13 cellular contexts compared by ENCODE assay signal in the genomic region with DNA sequence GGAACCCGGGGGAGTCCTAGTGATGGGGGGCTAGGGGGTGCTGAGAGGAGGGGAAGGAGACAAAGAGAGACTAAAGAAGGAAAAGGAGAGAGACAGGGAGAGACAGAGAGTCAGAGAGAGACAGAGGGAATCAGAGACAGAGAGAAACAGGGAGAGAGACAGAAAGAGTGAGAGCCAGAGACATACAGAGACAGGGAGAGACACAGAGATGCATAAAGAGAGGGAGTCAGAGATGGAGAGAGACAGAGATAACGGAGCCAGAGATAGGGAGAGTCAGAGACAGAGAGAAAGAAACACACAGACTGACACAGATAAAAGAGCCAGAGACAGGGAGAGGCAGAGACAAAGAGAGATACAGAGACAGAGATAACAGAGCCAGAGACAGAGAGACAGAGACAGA. TPM values are rescaled to one million over a fixed set of nuclear protein-coding genes. Genes with fewer than 3 reads are reported as not detected.
DNase-seq lines count a peak whose midpoint lies in the region; ATAC-seq and TF ChIP-seq lines count a peak whose summit lies in the region.
"Had no signal": no experiment of that assay in that cellular context is flagged by ENCODE, and none has a peak within 500 bp of the region (broad histone marks: within the 10 kb centered on the region; RNA-seq: fewer than 3 reads in every experiment).

No MANE protein-coding gene starts in this region.

- H3K4me1 Mint-ChIP-seq in activated CD4-positive, alpha-beta memory T cell treated with anti-CD3 and anti-CD28 coated beads, Interleukin-2, amount 10 ng/mL, durations not matched to agents 7 days and 5 days, result peaks cover 38% of the 10 kb centered on the region
- peaks cover 27% of the 10 kb centered on the region for H3K4me1 Mint-ChIP-seq in activated CD4-positive, alpha-beta memory T cell treated with anti-CD3 and anti-CD28 coated beads for 36 hours (ENCODE audit: low read depth)
- peaks cover 49% of the 10 kb centered on the region for H3K4me1 Mint-ChIP-seq in dendritic cell treated with granulocyte-macrophage colony-stimulating factor and Interleukin-4, amounts not matched to agents 40 ng/mL and 50 ng/mL, for 4 days (ENCODE audit: low read depth)

- no peaks in the 10 kb centered on the region for H3K36me3 ChIP-seq in Karpas-422 (ENCODE audit: insufficient read depth, low read length)
- no peaks in the 10 kb centered on the region for H3K36me3 ChIP-seq in skeletal muscle tissue (ENCODE audit: control insufficient read depth in 3 of 3, insufficient read depth in 3 of 3, low read length in 3 of 3)
- no peaks in the 10 kb centered on the region for H3K36me3 ChIP-seq in stomach

- H3K9me2 ChIP-seq in Karpas-422 (replicated peaks; ENCODE audit: insufficient read depth, low read length), result no peaks in the 10 kb centered on the region

- 30 to 59% (median 53%) methylated on average over 2 of the region's 2 CpGs for WGBS in stomach, 5 donors

- peak overlapping the region; percentile 80 for H3K27ac ChIP-seq in Karpas-422 (ENCODE audit: low read length)
- peak overlapping the region; percentile 7 for H3K27ac ChIP-seq in skeletal muscle tissue (ENCODE audit: low read depth, low read length)
- no peak overlapping the region for H3K27ac ChIP-seq in stomach

- no peaks in the 10 kb centered on the region for H3K9me3 ChIP-seq in Karpas-422 (ENCODE audit: low read length)
- no peaks in the 10 kb centered on the region for H3K9me3 ChIP-seq in skeletal muscle tissue (ENCODE audit: control insufficient read depth in 3 of 3, low read length in 3 of 3)
- H3K9me3 ChIP-seq in stomach, result no peaks in the 10 kb centered on the region

- H4K20me1 ChIP-seq in Karpas-422 (ENCODE audit: insufficient read depth, low read depth, low read length), result no peaks in the 10 kb centered on the region

- DNase-seq in activated CD4-positive, alpha-beta memory T cell treated with anti-CD3 and anti-CD28 coated beads, Interleukin-2, amount 10 ng/mL, durations not matched to agents 7 days and 5 days, result no peak
- no peak for DNase-seq in activated CD4-positive, alpha-beta memory T cell treated with anti-CD3 and anti-CD28 coated beads for 36 hours
- DNase-seq in Karpas-422 (no peak), stomach (no peak)
- DNase-seq: erythroblast; NCI-H187 treated with DMSO at 0.1 percent for 48 hours; NCI-H774; stimulated activated CD4-positive, alpha-beta T cell treated with anti-CD3 and anti-CD28 coated beads, Interleukin-4, amount 100 ng/mL, for 24 hours; stimulated activated naive CD4-positive, alpha-beta T cell treated with Interleukin-2 at 50 U/mL for 16 hours had no signal

- H3K36me3 Mint-ChIP-seq in activated CD4-positive, alpha-beta memory T cell treated with anti-CD3 and anti-CD28 coated beads, Interleukin-2, amount 10 ng/mL, durations not matched to agents 7 days and 5 days (ENCODE audit: low read depth), result peaks cover 4% of the 10 kb centered on the region
- no peaks in the 10 kb centered on the region for H3K36me3 Mint-ChIP-seq in activated CD4-positive, alpha-beta memory T cell treated with anti-CD3 and anti-CD28 coated beads for 36 hours
- H3K36me3 Mint-ChIP-seq in dendritic cell treated with granulocyte-macrophage colony-stimulating factor and Interleukin-4, amounts not matched to agents 40 ng/mL and 50 ng/mL, for 4 days (ENCODE audit: low read depth), result no peaks in the 10 kb centered on the region

- H2AFZ ChIP-seq in Karpas-422 (ENCODE audit: low read length), result peak overlapping the region; percentile 94; the same call in 1 of the 2 replicates

- no peak for TF ChIP-seq CTCF in stomach (IDR thresholded peaks at IDR 0.05)

- no peak for TF ChIP-seq EP300 in stomach (IDR thresholded peaks at IDR 0.05)

- CTCF ChIA-PET in activated CD4-positive, alpha-beta memory T cell treated with anti-CD3 and anti-CD28 coated beads, Interleukin-2, amount 10 ng/mL, durations not matched to agents 7 days and 5 days (lab: Charles Lee), result no interaction called here
- CTCF ChIA-PET in activated CD4-positive, alpha-beta memory T cell treated with anti-CD3 and anti-CD28 coated beads for 36 hours (lab: Charles Lee), result interaction anchor here (1.1 kb wide), 1 partner anchor 104 kb away, joined by 3 read pairs; no protein-coding TSS in a partner anchor

- intact Hi-C loops in activated CD4-positive, alpha-beta memory T cell treated with anti-CD3 and anti-CD28 coated beads for 36 hours (cut with micrococcal nuclease), result no loop called here
- intact Hi-C loops in dendritic cell treated with granulocyte-macrophage colony-stimulating factor and Interleukin-4, amounts not matched to agents 40 ng/mL and 50 ng/mL, for 4 days (cut with micrococcal nuclease), result no loop called here
- intact Hi-C loops in stomach (cut with DNase I; ENCODE audit: low total_unique reads), result loop anchor here (10.0 kb wide), 1 partner anchor 335 kb away; no protein-coding TSS in a partner anchor

- H3K4me1 ChIP-seq in Karpas-422 (ENCODE audit: low read length) (peaks cover 59% of the 10 kb centered on the region), skeletal muscle tissue (ENCODE audit: control insufficient read depth in 3 of 3, insufficient read depth in 3 of 3, low read length in 3 of 3) (peaks cover 11 to 33% (median 31%) of the 10 kb centered on the region in 3 donors), stomach (peaks cover 8 to 38% (median 23%) of the 10 kb centered on the region in 4 donors)

- H3K79me2 ChIP-seq in Karpas-422 (ENCODE audit: low read length), result no peaks in the 10 kb centered on the region

- no peaks in the 10 kb centered on the region for H3K27me3 ChIP-seq in Karpas-422 (ENCODE audit: low read length)
- H3K27me3 ChIP-seq in skeletal muscle tissue (ENCODE audit: control insufficient read depth in 3 of 3, insufficient read depth in 3 of 3, low read length in 3 of 3), result peaks cover 11 to 20% (median 14%) of the 10 kb centered on the region in 3 donors
- H3K27me3 ChIP-seq in stomach, result peaks cover 6 to 38% (median 27%) of the 10 kb centered on the region in 3 donors

- H3K4me3 Mint-ChIP-seq in activated CD4-positive, alpha-beta memory T cell treated with anti-CD3 and anti-CD28 coated beads, Interleukin-2, amount 10 ng/mL, durations not matched to agents 7 days and 5 days, result peak overlapping the region; percentile 79
- no peak overlapping the region for H3K4me3 Mint-ChIP-seq in activated CD4-positive, alpha-beta memory T cell treated with anti-CD3 and anti-CD28 coated beads for 36 hours
- H3K4me3 Mint-ChIP-seq in dendritic cell treated with granulocyte-macrophage colony-stimulating factor and Interleukin-4, amounts not matched to agents 40 ng/mL and 50 ng/mL, for 4 days, result peak overlapping the region; percentile 86

- peak overlapping the region; percentile 42; the same call in 1 of the 2 replicates for H3K4me3 ChIP-seq in Karpas-422 (ENCODE audit: low read length)
- H3K4me3 ChIP-seq in skeletal muscle tissue (ENCODE audit: low read length in 3 of 3), result peak overlapping the region in 1 of 3 donors; percentile 95
- no peak overlapping the region for H3K4me3 ChIP-seq in stomach

- POLR2A ChIA-PET in activated CD4-positive, alpha-beta memory T cell treated with anti-CD3 and anti-CD28 coated beads, Interleukin-2, amount 10 ng/mL, durations not matched to agents 7 days and 5 days (lab: Charles Lee), result no interaction called here
- POLR2A ChIA-PET in activated CD4-positive, alpha-beta memory T cell treated with anti-CD3 and anti-CD28 coated beads for 36 hours (lab: Charles Lee), result no interaction called here

- ATAC-seq in HG03097 (IDR thresholded peaks at IDR 0.05; ENCODE audit: low FRiP score, unreplicated experiment), result no peak
- no peak for ATAC-seq in GM18520 (IDR thresholded peaks at IDR 0.05; ENCODE audit: unreplicated experiment)

- no peak for TF ChIP-seq POLR2A in stomach (IDR thresholded peaks at IDR 0.05)

- H3K27ac Mint-ChIP-seq in activated CD4-positive, alpha-beta memory T cell treated with anti-CD3 and anti-CD28 coated beads, Interleukin-2, amount 10 ng/mL, durations not matched to agents 7 days and 5 days, result no peak overlapping the region
- no peak overlapping the region for H3K27ac Mint-ChIP-seq in activated CD4-positive, alpha-beta memory T cell treated with anti-CD3 and anti-CD28 coated beads for 36 hours
- peak overlapping the region; percentile 84 for H3K27ac Mint-ChIP-seq in dendritic cell treated with granulocyte-macrophage colony-stimulating factor and Interleukin-4, amounts not matched to agents 40 ng/mL and 50 ng/mL, for 4 days

- peak overlapping the region; percentile 55 for H3K9ac ChIP-seq in Karpas-422 (ENCODE audit: low read length)
- H3K9ac ChIP-seq in skeletal muscle tissue (ENCODE audit: low read depth in 1 of 3, low read length in 3 of 3), result peak overlapping the region in 1 of 3 donors; percentile 94

- peaks cover 36% of the 10 kb centered on the region for H3K27me3 Mint-ChIP-seq in activated CD4-positive, alpha-beta memory T cell treated with anti-CD3 and anti-CD28 coated beads, Interleukin-2, amount 10 ng/mL, durations not matched to agents 7 days and 5 days
- peaks cover 19% of the 10 kb centered on the region for H3K27me3 Mint-ChIP-seq in activated CD4-positive, alpha-beta memory T cell treated with anti-CD3 and anti-CD28 coated beads for 36 hours
- peaks cover 34% of the 10 kb centered on the region for H3K27me3 Mint-ChIP-seq in dendritic cell treated with granulocyte-macrophage colony-stimulating factor and Interleukin-4, amounts not matched to agents 40 ng/mL and 50 ng/mL, for 4 days

- H3K4me2 ChIP-seq in Karpas-422 (ENCODE audit: low read depth, low read length, poor library complexity, severe bottlenecking), result peak overlapping the region; percentile 74

- H3K9me3 Mint-ChIP-seq in activated CD4-positive, alpha-beta memory T cell treated with anti-CD3 and anti-CD28 coated beads, Interleukin-2, amount 10 ng/mL, durations not matched to agents 7 days and 5 days, result no peaks in the 10 kb centered on the region
- H3K9me3 Mint-ChIP-seq in activated CD4-positive, alpha-beta memory T cell treated with anti-CD3 and anti-CD28 coated beads for 36 hours, result no peaks in the 10 kb centered on the region
- H3K9me3 Mint-ChIP-seq in dendritic cell treated with granulocyte-macrophage colony-stimulating factor and Interleukin-4, amounts not matched to agents 40 ng/mL and 50 ng/mL, for 4 days, result no peaks in the 10 kb centered on the region

RNA-seq across cellular contexts. Expression of gene TNFSF9, which starts 1.5 kb away (rescaled TPM):
- total RNA-seq in activated CD4-positive, alpha-beta memory T cell treated with anti-CD3 and anti-CD28 coated beads, Interleukin-2, amount 10 ng/mL, durations not matched to agents 7 days and 5 days, result 1 to 10 TPM; 5.7 to 5.8 TPM
- 1 to 10 TPM; 1.2 to 1.4 TPM for total RNA-seq in activated CD4-positive, alpha-beta memory T cell treated with anti-CD3 and anti-CD28 coated beads for 36 hours
- 10.3 and 14.5 TPM in 2 replicates for total RNA-seq in Karpas-422 (2014; rRNA removed; shearing (Covaris generic); ENCODE audit: low replicate concordance)
- total RNA-seq in skeletal muscle tissue (1.0 TPM), stomach (not detected)
- polyA plus RNA-seq in stomach, result under 1 TPM in 1 of 3 donors, not detected in 2; 0.85 TPM

RNA-seq across cellular contexts. Expression of gene TUBB4A, which starts 27.2 kb away (rescaled TPM):
- 1 to 10 TPM; 2.5 to 3.0 TPM for total RNA-seq in activated CD4-positive, alpha-beta memory T cell treated with anti-CD3 and anti-CD28 coated beads, Interleukin-2, amount 10 ng/mL, durations not matched to agents 7 days and 5 days
- 10 to 100 TPM in 1 of 2 experiments, 1 to 10 TPM in 1; 8.3 to 11.2 TPM for total RNA-seq in activated CD4-positive, alpha-beta memory T cell treated with anti-CD3 and anti-CD28 coated beads for 36 hours
- total RNA-seq in Karpas-422 (2014; rRNA removed; shearing (Covaris generic); ENCODE audit: low replicate concordance), result 0.45 and 0.83 TPM in 2 replicates
- total RNA-seq in skeletal muscle tissue, result not detected
- total RNA-seq in stomach, result 1 to 10 TPM in 2 of 5 donors, under 1 TPM in 1, not detected in 2; 0.89 to 3.9 (median 1.1) TPM
- under 1 TPM in 2 of 3 donors, not detected in 1; 0.76 to 0.85 TPM for polyA plus RNA-seq in stomach

RNA-seq across cellular contexts. Expression of gene DENND1C, which starts 47.8 kb away (rescaled TPM):
- 100 to 1,000 TPM in 1 of 2 experiments, 10 to 100 TPM in 1; 97.2 to 101 TPM for total RNA-seq in activated CD4-positive, alpha-beta memory T cell treated with anti-CD3 and anti-CD28 coated beads, Interleukin-2, amount 10 ng/mL, durations not matched to agents 7 days and 5 days
- total RNA-seq in activated CD4-positive, alpha-beta memory T cell treated with anti-CD3 and anti-CD28 coated beads for 36 hours, result 10 to 100 TPM; 62.1 to 69.3 TPM
- 19.2 and 32.0 TPM in 2 replicates for total RNA-seq in Karpas-422 (2014; rRNA removed; shearing (Covaris generic); ENCODE audit: low replicate concordance)
- total RNA-seq in skeletal muscle tissue, result not detected
- total RNA-seq in stomach, result 10 to 100 TPM in 1 of 5 donors, 1 to 10 TPM in 2, under 1 TPM in 2; 0.45 to 15.2 (median 1.1) TPM
- polyA plus RNA-seq in stomach, result 1 to 10 TPM; 2.5 to 3.1 (median 2.9) TPM

Comparison
In these comparisons a context has a peak if more than half of its experiments do, and no peak if none do; other contexts are left out.
1. H3K27ac ChIP-seq: peak in Karpas-422 (single experiment) and skeletal muscle tissue (single experiment); none in stomach (0 of 5).